9 cellular contexts compared by ENCODE assay signal in the genomic region with DNA sequence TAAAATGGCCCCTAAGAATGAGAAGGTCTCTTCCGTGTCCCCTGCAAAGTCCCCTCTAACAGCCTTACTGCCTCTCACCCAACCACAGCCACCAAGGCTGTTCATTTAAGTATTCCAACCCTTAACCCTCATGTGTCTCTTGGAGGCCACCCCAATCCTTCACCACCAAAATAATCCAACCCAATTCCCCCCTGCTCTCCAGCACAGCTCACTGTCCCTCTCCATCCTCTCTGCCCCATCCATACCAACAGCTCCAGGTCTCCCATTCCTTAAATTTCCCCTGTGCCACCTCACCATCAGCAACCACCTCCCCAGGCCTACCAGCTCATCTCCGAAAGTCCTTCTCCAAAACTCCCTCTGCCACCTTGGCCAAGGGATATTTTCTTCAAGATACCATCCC. TPM values are rescaled to one million over a fixed set of nuclear protein-coding genes. Genes with fewer than 3 reads are reported as not detected.
DNase-seq lines count a peak whose midpoint lies in the region; ATAC-seq and TF ChIP-seq lines count a peak whose summit lies in the region.
"Had no signal": no experiment of that assay in that cellular context is flagged by ENCODE, and none has a peak within 500 bp of the region (broad histone marks: within the 10 kb centered on the region; RNA-seq: fewer than 3 reads in every experiment).

No MANE protein-coding gene starts in this region.

- H3K36me3 ChIP-seq in GM06990 (ENCODE audit: control insufficient read depth, insufficient read depth, low read length) (no peaks in the 10 kb centered on the region), OCI-LY3 (replicated peaks; ENCODE audit: low read depth, low read length) (no peaks in the 10 kb centered on the region), ectodermal cell (ENCODE audit: control insufficient read depth, insufficient read depth, low read length) (no peaks in the 10 kb centered on the region), psoas muscle (ENCODE audit: insufficient read depth in 1 of 2, low read depth in 1 of 2) (no peaks in the 10 kb centered on the region), gastroesophageal sphincter (no peaks in the 10 kb centered on the region)

- ATAC-seq in psoas muscle = no peak
- ATAC-seq in HG02759 (IDR thresholded peaks at IDR 0.05; ENCODE audit: unreplicated experiment) = no peak
- ATAC-seq in gastroesophageal sphincter = no peak

- intact Hi-C loops in psoas muscle (cut with DNase I) = no loop called here

- H3K9me3 ChIP-seq in OCI-LY3 (ENCODE audit: insufficient read depth, low read length) (no peaks in the 10 kb centered on the region), ectodermal cell (ENCODE audit: control insufficient read depth, low read length) (no peaks in the 10 kb centered on the region), psoas muscle (no peaks in the 10 kb centered on the region), gastroesophageal sphincter (no peaks in the 10 kb centered on the region)

- no peak for TF ChIP-seq POLR2A in gastroesophageal sphincter (IDR thresholded peaks at IDR 0.05)

- TF ChIP-seq CTCF in GM06990 (IDR thresholded peaks at IDR 0.05; ENCODE audit: insufficient read depth, low read length, poor library complexity, severe bottlenecking) (no peak), OCI-LY3 (IDR thresholded peaks at IDR 0.05; ENCODE audit: low read depth, low read length) (no peak), psoas muscle (IDR thresholded peaks at IDR 0.05) (no peak), gastroesophageal sphincter (IDR thresholded peaks at IDR 0.05) (no peak)

- H3K4me2 ChIP-seq in OCI-LY3 (ENCODE audit: low read length) = peak overlapping the region; percentile 95

- H3K27me3 ChIP-seq in GM06990 (replicated peaks; ENCODE audit: control insufficient read depth, insufficient read depth, low read length) (no peaks in the 10 kb centered on the region), OCI-LY3 (ENCODE audit: low read depth, low read length) (no peaks in the 10 kb centered on the region), ectodermal cell (ENCODE audit: control insufficient read depth, insufficient read depth, low read length, poor library complexity, severe bottlenecking) (no peaks in the 10 kb centered on the region), psoas muscle (ENCODE audit: insufficient read depth in 3 of 3, low read length in 2 of 3) (no peaks in the 10 kb centered on the region), gastroesophageal sphincter (no peaks in the 10 kb centered on the region)

- H3K4me1 ChIP-seq in OCI-LY3 (ENCODE audit: low read length) (peaks cover 12% of the 10 kb centered on the region), ectodermal cell (ENCODE audit: control insufficient read depth, insufficient read depth, low read length) (peaks cover 17% of the 10 kb centered on the region), psoas muscle (peaks cover 17% of the 10 kb centered on the region), gastroesophageal sphincter (peaks cover 0 to 33% (median 8%) of the 10 kb centered on the region in 3 donors)

- peaks cover 8% of the 10 kb centered on the region for H4K20me1 ChIP-seq in OCI-LY3 (ENCODE audit: insufficient read depth, low read length)

- no peak for TF ChIP-seq EP300 in gastroesophageal sphincter (IDR thresholded peaks at IDR 0.05)

- no peak overlapping the region for H3K9ac ChIP-seq in OCI-LY3 (ENCODE audit: low read length)

- H3K4me3 ChIP-seq in GM06990 (replicated peaks; ENCODE audit: low read depth, low read length) (peak overlapping the region; percentile 71), OCI-LY3 (ENCODE audit: low read length) (peak overlapping the region; percentile 85), ectodermal cell (ENCODE audit: insufficient read depth, low read depth, low read length) (peak overlapping the region; percentile 62), psoas muscle (peak overlapping the region; percentile 82), gastroesophageal sphincter (no peak overlapping the region)

- DNase-seq in GM06990 (ENCODE audit: extremely low read depth, insufficient read length) (no peak), psoas muscle (no peak), KG1 (lab: John Stamatoyannopoulos, UW) (no peak)
- DNase-seq: NCI-H524; stimulated activated CD4-positive, alpha-beta T cell treated with anti-CD3 and anti-CD28 coated beads, Interleukin-4, amount 100 ng/mL, for 24 hours had no signal

- 75 to 85% methylated on average over 2 of the region's 2 CpGs for WGBS in ectodermal cell, 2 experiments
- 86 to 100% (median 92%) methylated on average over 2 of the region's 2 CpGs for WGBS in psoas muscle, 3 donors
- 90 to 100% methylated on average over 2 of the region's 2 CpGs for WGBS in gastroesophageal sphincter (ENCODE audit: low coverage in 1 of 2), 2 donors

- H3K79me2 ChIP-seq in OCI-LY3 (ENCODE audit: low read length) = peaks cover 35% of the 10 kb centered on the region

- no peak overlapping the region for H3K27ac ChIP-seq in OCI-LY3 (ENCODE audit: low read length)
- H3K27ac ChIP-seq in ectodermal cell (ENCODE audit: insufficient read depth, low read depth, low read length, poor library complexity, severe bottlenecking) = no peak overlapping the region
- no peak overlapping the region for H3K27ac ChIP-seq in psoas muscle
- no peak overlapping the region for H3K27ac ChIP-seq in gastroesophageal sphincter

- H2AFZ ChIP-seq in OCI-LY3 (ENCODE audit: low read depth, low read length) = no peak overlapping the region

RNA-seq across cellular contexts. Expression of gene FAM168A, which starts 1.4 kb away (rescaled TPM):
- 30.1 TPM for polyA plus RNA-seq in ectodermal cell (2013, experiment 1 of 4)
- 35.3 TPM for polyA plus RNA-seq in ectodermal cell (2013, experiment 2 of 4)
- polyA plus RNA-seq in ectodermal cell (2013, experiment 3 of 4) = 25.0 TPM
- polyA plus RNA-seq in ectodermal cell (2013, experiment 4 of 4) = 30.2 TPM
- 10 to 100 TPM; 13.8 to 28.6 (median 21.2) TPM for total RNA-seq in psoas muscle
- 10 to 100 TPM in 1 of 3 donors, 1 to 10 TPM in 2; 5.3 to 18.9 (median 6.3) TPM for polyA plus RNA-seq in psoas muscle
- total RNA-seq in gastroesophageal sphincter = 10 to 100 TPM; 27.5 to 51.8 (median 42.0) TPM

RNA-seq across cellular contexts. Expression of gene PLEKHB1, which starts 49.8 kb away (rescaled TPM):
- 18.1 TPM for polyA plus RNA-seq in ectodermal cell (2013, experiment 1 of 4)
- 17.1 TPM for polyA plus RNA-seq in ectodermal cell (2013, experiment 2 of 4)
- polyA plus RNA-seq in ectodermal cell (2013, experiment 3 of 4) = 15.2 TPM
- polyA plus RNA-seq in ectodermal cell (2013, experiment 4 of 4) = 14.8 TPM
- total RNA-seq in psoas muscle (10 to 100 TPM in 2 of 4 donors, 1 to 10 TPM in 2; 8.1 to 13.7 (median 9.9) TPM), gastroesophageal sphincter (10 to 100 TPM; 13.3 to 49.3 (median 37.6) TPM)
- 10 to 100 TPM in 1 of 3 donors, 1 to 10 TPM in 1, under 1 TPM in 1; 0.33 to 10.4 (median 5.2) TPM for polyA plus RNA-seq in psoas muscle

Comparison
In these comparisons a context has a peak if more than half of its experiments do, and no peak if none do; other contexts are left out.
1. H3K4me3 ChIP-seq: peak in GM06990 (single experiment), OCI-LY3 (single experiment), ectodermal cell (single experiment) and psoas muscle (single experiment); none in gastroesophageal sphincter (0 of 2).